1 cellular context compared by ENCODE assay signal in the genomic region with DNA sequence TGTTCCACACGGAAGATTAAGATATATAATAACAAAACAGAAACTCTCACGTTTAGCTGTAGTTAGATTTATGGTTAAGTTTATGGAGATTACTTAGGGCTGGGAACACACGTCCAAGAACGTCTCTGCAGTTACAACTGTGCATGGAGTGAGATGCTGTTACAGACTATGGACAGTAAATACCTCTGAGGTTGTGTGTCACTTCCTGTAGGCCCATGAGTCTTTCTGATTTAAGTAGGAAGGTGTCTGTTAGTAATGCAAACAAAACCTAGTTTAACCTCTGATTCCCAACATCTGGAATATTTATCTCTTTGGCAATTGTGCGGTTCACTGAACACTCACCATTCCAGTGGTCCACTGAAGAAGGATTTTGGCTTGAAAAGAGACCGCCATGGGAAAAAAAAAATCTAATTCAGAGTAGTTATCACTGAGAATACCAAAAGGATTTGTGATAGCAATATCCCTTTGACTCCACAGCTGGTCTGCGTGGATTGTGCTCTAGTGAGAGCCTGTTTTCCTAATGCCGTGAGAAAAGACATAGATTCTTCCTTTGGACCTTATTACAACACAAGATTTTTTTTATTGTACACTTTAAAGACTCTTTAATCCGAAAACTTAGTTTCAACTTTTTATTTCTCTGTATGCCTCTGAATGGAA.
TF ChIP-seq lines count a peak whose summit lies in the region.

No MANE protein-coding gene starts in this region.

TF ChIP-seq in HepG2, 621 proteins besides CTCF, POLR2A, EP300 and RAD21 (continued from another document):
- TF ChIP-seq, protein P1, sequence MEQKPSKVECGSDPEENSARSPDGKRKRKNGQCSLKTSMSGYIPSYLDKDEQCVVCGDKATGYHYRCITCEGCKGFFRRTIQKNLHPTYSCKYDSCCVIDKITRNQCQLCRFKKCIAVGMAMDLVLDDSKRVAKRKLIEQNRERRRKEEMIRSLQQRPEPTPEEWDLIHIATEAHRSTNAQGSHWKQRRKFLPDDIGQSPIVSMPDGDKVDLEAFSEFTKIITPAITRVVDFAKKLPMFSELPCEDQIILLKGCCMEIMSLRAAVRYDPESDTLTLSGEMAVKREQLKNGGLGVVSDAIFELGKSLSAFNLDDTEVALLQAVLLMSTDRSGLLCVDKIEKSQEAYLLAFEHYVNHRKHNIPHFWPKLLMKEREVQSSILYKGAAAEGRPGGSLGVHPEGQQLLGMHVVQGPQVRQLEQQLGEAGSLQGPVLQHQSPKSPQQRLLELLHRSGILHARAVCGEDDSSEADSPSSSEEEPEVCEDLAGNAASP (CRISPR knock-in tag; IDR thresholded peaks at IDR 0.05; ENCODE audit: borderline replicate concordance), result peak; percentile 54; the same call in 1 of the 2 replicates
TF ChIP-seq in HepG2: peak in this region for 5.
